ENCODE assay signal across 8 cellular contexts in the genomic region with DNA sequence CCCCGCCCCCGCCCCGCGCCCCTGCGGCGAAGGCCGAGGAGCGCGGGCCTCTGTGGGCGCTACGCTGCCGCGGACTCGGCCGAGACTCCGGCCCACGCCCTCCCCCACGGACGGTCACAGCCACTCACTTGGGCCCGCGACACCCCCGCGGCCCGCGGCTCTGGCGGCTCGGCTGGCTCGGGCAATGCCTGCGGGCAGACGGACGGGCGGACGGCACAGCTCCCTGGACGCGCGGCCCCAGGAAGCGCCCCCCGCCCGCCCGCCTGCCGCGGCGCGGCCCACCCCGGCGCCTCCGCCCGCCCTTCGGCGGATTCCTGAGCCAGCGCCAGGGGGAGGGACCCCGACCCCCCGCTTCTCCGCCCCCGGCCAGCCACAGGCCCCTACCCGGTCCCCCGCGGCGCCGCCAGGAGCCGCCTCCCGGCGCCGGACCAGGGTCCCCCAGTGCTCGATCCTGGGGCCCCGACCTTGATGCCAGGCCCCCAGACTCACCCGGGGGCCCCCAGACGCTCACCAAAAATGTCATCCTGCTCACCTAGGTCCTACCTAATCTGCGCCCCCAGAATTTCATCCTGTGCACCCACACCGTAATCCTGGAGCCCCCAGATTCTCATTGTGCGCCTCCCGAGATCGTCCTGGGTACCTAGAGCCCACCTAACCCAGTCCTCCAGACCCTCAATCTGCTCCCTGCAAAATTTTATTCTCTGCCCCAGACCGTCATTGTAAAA. TPM values are rescaled to one million over a fixed set of nuclear protein-coding genes. Genes with fewer than 3 reads are reported as not detected.
DNase-seq lines count a peak whose midpoint lies in the region; ATAC-seq and TF ChIP-seq lines count a peak whose summit lies in the region.

Gene EFEMP2, minus strand, starts transcription at position 246 of the 725 bp plus-strand sequence. CDS start 446 bp downstream, outside the sequence.

- no peak for ATAC-seq in HG03442 (IDR thresholded peaks at IDR 0.05; ENCODE audit: unreplicated experiment)
- ATAC-seq in HG03469 (IDR thresholded peaks at IDR 0.05; ENCODE audit: unreplicated experiment) = no peak

- H3K4me3 ChIP-seq in adrenal gland (peak within 1 kb of the TSS in 3 of 4 donors; percentile 30 to 61 (median 45)), iPS-15b (ENCODE audit: low read depth, low read length) (peak within 1 kb of the TSS; percentile 82), skeletal muscle tissue (ENCODE audit: low read length in 3 of 3) (peak within 1 kb of the TSS; percentile 69 to 80 (median 79))

- H3K36me3 ChIP-seq in adrenal gland (replicated peaks in 1 of 2) (peaks cover 0 to 13% of the 10 kb centered on the region in 2 donors), iPS-15b (ENCODE audit: control insufficient read depth, insufficient read depth, low read length) (no peaks in the 10 kb centered on the region), skeletal muscle tissue (ENCODE audit: control insufficient read depth in 3 of 3, insufficient read depth in 3 of 3, low read length in 3 of 3) (peaks cover 3 to 13% (median 10%) of the 10 kb centered on the region in 3 donors)

- intact Hi-C loops in adrenal gland (cut with DNase I) = no loop called here

- WGBS in adrenal gland, 4 donors = 3 to 7% (median 5%) methylated on average over 5 to 74 of the region's 74 CpGs

- H3K4me1 ChIP-seq in adrenal gland (replicated peaks in 1 of 2) (peaks cover 2 to 17% of the 10 kb centered on the region in 2 donors), iPS-15b (ENCODE audit: control insufficient read depth, insufficient read depth, low read length) (no peaks in the 10 kb centered on the region), skeletal muscle tissue (ENCODE audit: control insufficient read depth in 3 of 3, insufficient read depth in 3 of 3, low read length in 3 of 3) (peaks cover 24 to 32% (median 27%) of the 10 kb centered on the region in 3 donors)

- no peak for TF ChIP-seq POLR2A in adrenal gland (IDR thresholded peaks at IDR 0.05)

- no peaks in the 10 kb centered on the region for H3K9me3 ChIP-seq in adrenal gland (replicated peaks in 1 of 3)
- H3K9me3 ChIP-seq in iPS-15b (ENCODE audit: control insufficient read depth, insufficient read depth, low read length) = no peaks in the 10 kb centered on the region
- no peaks in the 10 kb centered on the region for H3K9me3 ChIP-seq in skeletal muscle tissue (ENCODE audit: control insufficient read depth in 3 of 3, low read length in 3 of 3)

- H3K9ac ChIP-seq in iPS-15b (ENCODE audit: low read depth, low read length) (no peak within 1 kb of the TSS), skeletal muscle tissue (ENCODE audit: low read depth in 1 of 3, low read length in 3 of 3) (peak within 1 kb of the TSS; percentile 77 to 83 (median 81))

- peak within 1 kb of the TSS in 4 of 5 donors; percentile 44 to 93 (median 82) for H3K27ac ChIP-seq in adrenal gland
- H3K27ac ChIP-seq in skeletal muscle tissue (ENCODE audit: low read depth, low read length) = peak within 1 kb of the TSS; percentile 74

- no peak for TF ChIP-seq CTCF in adrenal gland (IDR thresholded peaks at IDR 0.05)

- H3K27me3 ChIP-seq in adrenal gland (no peaks in the 10 kb centered on the region), iPS-15b (ENCODE audit: control insufficient read depth, insufficient read depth, low read length) (peaks cover 15% of the 10 kb centered on the region), skeletal muscle tissue (ENCODE audit: control insufficient read depth in 3 of 3, insufficient read depth in 3 of 3, low read length in 3 of 3) (peaks cover 0 to 7% (median 0%) of the 10 kb centered on the region in 3 donors)

- peak; percentile 46 for DNase-seq in NCI-H2227 (lab: John Stamatoyannopoulos, UW; ENCODE audit: unreplicated experiment)
- DNase-seq in NCI-H2227 treated with DMSO at 0.1 percent for 48 hours (lab: John Stamatoyannopoulos, UW) = no peak
- DNase-seq in adrenal gland = peak in 1 of 7 donors; percentile 52
- DNase-seq in stimulated activated CD4-positive, alpha-beta T cell treated with anti-CD3 and anti-CD28 coated beads, Interleukin-4, amount 100 ng/mL, for 1 hour = no peak

RNA-seq across cellular contexts. Expression of gene EFEMP2, which starts in this region (rescaled TPM):
- total RNA-seq in adrenal gland (100 to 1,000 TPM in 2 of 8 donors, 10 to 100 TPM in 6; 34.4 to 111 (median 63.6) TPM), skeletal muscle tissue (35.0 TPM)
- 100 to 1,000 TPM in 1 of 3 donors, 10 to 100 TPM in 2; 20.3 to 156 (median 92.9) TPM for polyA plus RNA-seq in adrenal gland
